In genomic region chr2:38720613-38721241, GRCh38 we compare ENCODE assay signal across 8 cellular contexts. TPM values are rescaled to one million over a fixed set of nuclear protein-coding genes. Genes with fewer than 3 reads are reported as not detected.
DNase-seq lines count a peak whose midpoint lies in the region; ATAC-seq and TF ChIP-seq lines count a peak whose summit lies in the region.

No MANE protein-coding gene starts in this region.

- H3K36me3 Mint-ChIP-seq in activated T-cell treated with anti-CD3 and anti-CD28 coated beads, Interleukin-2, amount 50 U/mL, for 24 hours (ENCODE audit: low read depth): peaks cover 59% of the 10 kb centered on the region
- peaks cover 24% of the 10 kb centered on the region for H3K36me3 Mint-ChIP-seq in T-cell
- peaks cover 30% of the 10 kb centered on the region for H3K36me3 Mint-ChIP-seq in nephron progenitor cell (ENCODE audit: low read depth)

- no peak for ATAC-seq in T-cell (replicated peaks in 1 of 4)
- no peak for ATAC-seq in HG03432 (IDR thresholded peaks at IDR 0.05; ENCODE audit: unreplicated experiment)

- peaks cover 7% of the 10 kb centered on the region for H3K9me3 Mint-ChIP-seq in activated T-cell treated with anti-CD3 and anti-CD28 coated beads, Interleukin-2, amount 50 U/mL, for 24 hours
- peaks cover 0 to 4% (median 3%) of the 10 kb centered on the region in 3 donors for H3K9me3 Mint-ChIP-seq in T-cell
- peaks cover 3% of the 10 kb centered on the region for H3K9me3 Mint-ChIP-seq in nephron progenitor cell

- H3K27ac Mint-ChIP-seq in activated T-cell treated with anti-CD3 and anti-CD28 coated beads, Interleukin-2, amount 50 U/mL, for 24 hours: peak overlapping the region; percentile 94
- H3K27ac Mint-ChIP-seq in T-cell: peak overlapping the region; percentile 56 to 77
- no peak overlapping the region for H3K27ac Mint-ChIP-seq in nephron progenitor cell

- TF ChIP-seq CTCF in nephron progenitor cell (IDR thresholded peaks at IDR 0.05): no peak

- no peaks in the 10 kb centered on the region for H3K27me3 Mint-ChIP-seq in activated T-cell treated with anti-CD3 and anti-CD28 coated beads, Interleukin-2, amount 50 U/mL, for 24 hours
- no peaks in the 10 kb centered on the region for H3K27me3 Mint-ChIP-seq in T-cell
- H3K27me3 Mint-ChIP-seq in nephron progenitor cell (ENCODE audit: low read depth, poor library complexity): peaks cover 6% of the 10 kb centered on the region

- peaks cover 68% of the 10 kb centered on the region for H3K4me1 Mint-ChIP-seq in activated T-cell treated with anti-CD3 and anti-CD28 coated beads, Interleukin-2, amount 50 U/mL, for 24 hours (ENCODE audit: low read depth)
- H3K4me1 Mint-ChIP-seq in T-cell: peaks cover 30 to 55% (median 42%) of the 10 kb centered on the region in 3 donors
- peaks cover 7% of the 10 kb centered on the region for H3K4me1 Mint-ChIP-seq in nephron progenitor cell

- CTCF ChIA-PET in T-cell (lab: Charles Lee): interaction anchor here in 1 of 2 donors (0.7 to 6.8 kb wide), 2 partner anchors 117 to 139 kb away, joined by 7 to 96 read pairs; no protein-coding TSS in a partner anchor

- no peak for DNase-seq in activated T-cell treated with anti-CD3 and anti-CD28 coated beads, Interleukin-2, amount 50 U/mL, for 24 hours
- no peak for DNase-seq in activated T-cell treated with anti-CD3 and anti-CD28 coated beads for 4 hours
- DNase-seq in T-cell: no peak
- peak; percentile 97 for DNase-seq in fibroblast of peridontal ligament (ENCODE audit: extremely low read depth)
- peak; percentile 72 for DNase-seq in putamen (ENCODE audit: low spot score)
- DNase-seq in nephron progenitor cell: no peak
- DNase-seq in NCI-H748 treated with DMSO at 0.1 percent for 48 hours (lab: John Stamatoyannopoulos, UW): no peak

- POLR2A ChIA-PET in T-cell (lab: Charles Lee): no interaction called here

- peak overlapping the region; percentile 35 for H3K4me3 Mint-ChIP-seq in activated T-cell treated with anti-CD3 and anti-CD28 coated beads, Interleukin-2, amount 50 U/mL, for 24 hours
- no peak overlapping the region for H3K4me3 Mint-ChIP-seq in T-cell
- H3K4me3 Mint-ChIP-seq in nephron progenitor cell: no peak overlapping the region

RNA-seq across cellular contexts. Expression of gene SRSF7, which starts 30.4 kb away (rescaled TPM):
- 100 to 1,000 TPM; 252 to 649 (median 265) TPM for total RNA-seq in T-cell

RNA-seq across cellular contexts. Expression of gene GALM, which starts 54.8 kb away (rescaled TPM):
- 10 to 100 TPM; 14.3 to 29.4 (median 17.3) TPM for total RNA-seq in T-cell

RNA-seq across cellular contexts. Expression of gene GEMIN6, which starts 57.3 kb away (rescaled TPM):
- total RNA-seq in T-cell: 10 to 100 TPM in 3 of 5 donors, 1 to 10 TPM in 2; 4.2 to 16.3 (median 11.8) TPM

Comparison
In these comparisons a context has a peak if more than half of its experiments do, and no peak if none do; other contexts are left out.
1. DNase-seq: peak in fibroblast of peridontal ligament (single experiment) and putamen (single experiment); none in activated T-cell treated with anti-CD3 and anti-CD28 coated beads, Interleukin-2, amount 50 U/mL, for 24 hours (single experiment), activated T-cell treated with anti-CD3 and anti-CD28 coated beads for 4 hours (single experiment), T-cell (0 of 34), nephron progenitor cell (single experiment) and NCI-H748 treated with DMSO at 0.1 percent for 48 hours (single experiment).